Comparison of ENCODE assay signal across 2 cellular contexts in the genomic region with DNA sequence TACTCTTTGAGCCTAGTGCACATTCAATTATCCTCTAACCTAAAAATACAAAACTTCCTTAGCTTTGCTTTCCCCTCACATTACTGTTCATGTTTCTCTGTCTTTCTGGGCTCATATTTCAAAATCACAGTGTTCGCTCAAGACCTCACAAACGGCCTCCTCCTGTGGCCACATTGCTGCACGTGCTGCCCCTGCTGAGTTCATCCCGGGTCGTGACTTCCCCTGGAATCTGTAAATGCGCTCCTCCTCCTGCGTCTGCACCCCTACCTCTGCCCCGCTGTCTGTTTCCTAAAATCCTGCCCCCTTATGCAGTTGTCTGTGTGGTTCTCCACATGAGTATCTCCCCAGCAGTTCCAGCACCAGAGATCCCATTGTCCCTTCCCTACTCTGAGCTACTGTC.
TF ChIP-seq lines count a peak whose summit lies in the region.

No MANE protein-coding gene starts in this region.

TF ChIP-seq in GM23338, 12 proteins besides CTCF, POLR2A, EP300 and RAD21:
- TF ChIP-seq ZNF331 (CRISPR knock-in tag; IDR thresholded peaks at IDR 0.05; ENCODE audit: low read depth) (no peak), ZNF114 (CRISPR knock-in tag; IDR thresholded peaks at IDR 0.05) (no peak)
TF ChIP-seq in GM23338: peak in this region for 0.

TF ChIP-seq in K562, 482 proteins besides CTCF, POLR2A, EP300 and RAD21:
- TF ChIP-seq MEF2D (tag; conservative IDR thresholded peaks at IDR 0.05; ENCODE audit: low read depth) = no peak
- TF ChIP-seq BHLHE40 (IDR thresholded peaks at IDR 0.05; ENCODE audit: low read length) = peak; percentile 9; the same call in 1 of the 2 replicates
